Comparison of ENCODE assay signal across 22 cellular contexts in genomic region chr3:198107840-198108734, GRCh38.
DNase-seq lines count a peak whose midpoint lies in the region; ATAC-seq, FAIRE-seq and TF ChIP-seq lines count a peak whose summit lies in the region.
"Had no signal": no experiment of that assay in that cellular context is flagged by ENCODE, and none has a peak within 500 bp of the region (broad histone marks: within the 10 kb centered on the region; RNA-seq: fewer than 3 reads in every experiment).

No MANE protein-coding gene starts in this region.

- H3K27me3 Mint-ChIP-seq in activated T-cell treated with anti-CD3 and anti-CD28 coated beads, Interleukin-2, amount 50 U/mL, for 4 hours (ENCODE audit: low read depth), result peaks cover 20% of the 10 kb centered on the region

- ATAC-seq in HG02642 (IDR thresholded peaks at IDR 0.05; ENCODE audit: poor library complexity, unreplicated experiment), result no peak
- no peak for ATAC-seq in HG02571 (IDR thresholded peaks at IDR 0.05; ENCODE audit: unreplicated experiment)
- ATAC-seq in activated T-cell treated with anti-CD3 and anti-CD28 coated beads, Interleukin-2, amount 50 U/mL, for 4 hours, result no peak
- ATAC-seq: activated CD4-positive, alpha-beta T cell treated with anti-CD3 and anti-CD28 coated beads for 36 hours; left colon; sciatic nerve had no signal

- H3K36me3 Mint-ChIP-seq in activated T-cell treated with anti-CD3 and anti-CD28 coated beads, Interleukin-2, amount 50 U/mL, for 4 hours (ENCODE audit: insufficient read depth), result peaks cover 2% of the 10 kb centered on the region

- no peak for FAIRE-seq in H54 (lab: Jason Lieb, UNC)
- FAIRE-seq: GM12892, TTC549 had no signal

- H3K27ac ChIP-seq in 22Rv1, result peak overlapping the region; percentile 73
- H3K27ac ChIP-seq: dorsolateral prefrontal cortex had no signal

- DNase-seq in H54 (ENCODE audit: insufficient read length, low spot score), result peak; percentile 44
- DNase-seq in NB4 (ENCODE audit: low read depth), result peak; percentile 15
- peak; percentile 35 for DNase-seq in iPS-NIHi11 (ENCODE audit: low spot score)
- DNase-seq in activated naive CD4-positive, alpha-beta T cell treated with Interleukin-2 at 50 U/mL for 16 hours, result no peak
- DNase-seq in activated T-cell treated with anti-CD3 and anti-CD28 coated beads, Interleukin-2, amount 50 U/mL, for 4 hours, result no peak
- DNase-seq: activated CD4-positive, alpha-beta T cell treated with anti-CD3 and anti-CD28 coated beads for 36 hours; activated CD8-positive, alpha-beta memory T cell treated with anti-CD3 and anti-CD28 coated beads, Interleukin-2, amount 50 U/mL, for 4 hours; activated gamma-delta T cell treated with Interleukin-2 at 50 U/mL for 16 hours; amygdala; caudate nucleus; CD4-positive, alpha-beta T cell; dorsolateral prefrontal cortex; foreskin melanocyte; left colon; NCI-H187; NCI-H345 had no signal

- peaks cover 17% of the 10 kb centered on the region for H3K9me3 Mint-ChIP-seq in activated T-cell treated with anti-CD3 and anti-CD28 coated beads, Interleukin-2, amount 50 U/mL, for 4 hours

- TF ChIP-seq POLR2A in H54 (IDR thresholded peaks at IDR 0.05; ENCODE audit: low read depth, low read length) (no peak), NB4 (IDR thresholded peaks at IDR 0.05; ENCODE audit: extremely low read depth, insufficient read length) (no peak)

- H3K4me3 Mint-ChIP-seq in activated T-cell treated with anti-CD3 and anti-CD28 coated beads, Interleukin-2, amount 50 U/mL, for 4 hours, result no peak overlapping the region
- H3K4me3 Mint-ChIP-seq: activated CD4-positive, alpha-beta T cell treated with anti-CD3 and anti-CD28 coated beads for 36 hours; CD4-positive, alpha-beta T cell had no signal

- TF ChIP-seq CTCF in 22Rv1 (IDR thresholded peaks at IDR 0.05), result no peak
- no peak for TF ChIP-seq CTCF in NB4 (IDR thresholded peaks at IDR 0.05; ENCODE audit: low read depth, low read length)

- H3K4me3 ChIP-seq in NB4 (ENCODE audit: low read depth, low read length), result no peak overlapping the region
- H3K4me3 ChIP-seq: dorsolateral prefrontal cortex had no signal

- H3K4me1 Mint-ChIP-seq in activated T-cell treated with anti-CD3 and anti-CD28 coated beads, Interleukin-2, amount 50 U/mL, for 4 hours (ENCODE audit: low read depth), result peaks cover 13% of the 10 kb centered on the region

Comparison
In these comparisons a context has a peak if more than half of its experiments do, and no peak if none do; other contexts are left out.
1. DNase-seq: peak in H54 (single experiment), NB4 (single experiment) and iPS-NIHi11 (single experiment); none in activated naive CD4-positive, alpha-beta T cell treated with Interleukin-2 at 50 U/mL for 16 hours (single experiment) and activated T-cell treated with anti-CD3 and anti-CD28 coated beads, Interleukin-2, amount 50 U/mL, for 4 hours (single experiment).